11 cellular contexts compared by ENCODE assay signal in genomic region chr5:124576848-124577409, GRCh38.
DNase-seq lines count a peak whose midpoint lies in the region; ATAC-seq and TF ChIP-seq lines count a peak whose summit lies in the region.
"Had no signal": no experiment of that assay in that cellular context is flagged by ENCODE, and none has a peak within 500 bp of the region (broad histone marks: within the 10 kb centered on the region; RNA-seq: fewer than 3 reads in every experiment).

No MANE protein-coding gene starts in this region.

- TF ChIP-seq CTCF in BE2C (IDR thresholded peaks at IDR 0.05; ENCODE audit: low read depth, low read length) (no peak), suprapubic skin (IDR thresholded peaks at IDR 0.05) (no peak)

- H3K4me3 Mint-ChIP-seq in natural killer cell treated with Interleukin-12 subunit alpha and Interleukin-12 subunit beta and Interleukin-15 and Interleukin-18, amount 100 ng/mL, for 72 hours, result no peak overlapping the region
- H3K4me3 Mint-ChIP-seq: activated CD4-positive, alpha-beta memory T cell treated with anti-CD3 and anti-CD28 coated beads for 36 hours had no signal

- peaks cover 13 to 17% of the 10 kb centered on the region in 2 donors for H3K27me3 Mint-ChIP-seq in natural killer cell treated with Interleukin-12 subunit alpha and Interleukin-12 subunit beta and Interleukin-15 and Interleukin-18, amount 100 ng/mL, for 72 hours

- H3K4me3 ChIP-seq in BE2C (ENCODE audit: low read depth, low read length) (no peak overlapping the region), suprapubic skin (no peak overlapping the region)

- H3K27me3 ChIP-seq in BE2C (no peaks in the 10 kb centered on the region), suprapubic skin (no peaks in the 10 kb centered on the region)

- H3K9me3 Mint-ChIP-seq in natural killer cell treated with Interleukin-12 subunit alpha and Interleukin-12 subunit beta and Interleukin-15 and Interleukin-18, amount 100 ng/mL, for 72 hours, result no peaks in the 10 kb centered on the region
- H3K9me3 Mint-ChIP-seq: activated CD4-positive, alpha-beta memory T cell treated with anti-CD3 and anti-CD28 coated beads for 36 hours had no signal

- WGBS in suprapubic skin, result 83% methylated on average over 4 of the region's 4 CpGs

- H3K4me1 Mint-ChIP-seq in natural killer cell treated with Interleukin-12 subunit alpha and Interleukin-12 subunit beta and Interleukin-15 and Interleukin-18, amount 100 ng/mL, for 72 hours (ENCODE audit: low read depth in 2 of 2), result peaks cover 3 to 10% of the 10 kb centered on the region in 2 donors

- H3K36me3 ChIP-seq in BE2C (no peaks in the 10 kb centered on the region), suprapubic skin (no peaks in the 10 kb centered on the region)

- DNase-seq in natural killer cell treated with Interleukin-12 subunit alpha and Interleukin-12 subunit beta and Interleukin-15 and Interleukin-18, amount 100 ng/mL, for 72 hours (ENCODE audit: low spot score), result no peak
- no peak for DNase-seq in BE2C
- no peak for DNase-seq in suprapubic skin (ENCODE audit: low spot score in 2 of 2)
- DNase-seq: activated CD4-positive, alpha-beta memory T cell treated with anti-CD3 and anti-CD28 coated beads for 36 hours; hypothalamus; NCI-H1105 treated with DMSO at 0.1 percent for 48 hours had no signal

- no peak for TF ChIP-seq EP300 in suprapubic skin (IDR thresholded peaks at IDR 0.05)

- no peaks in the 10 kb centered on the region for H3K9me3 ChIP-seq in BE2C
- no peaks in the 10 kb centered on the region for H3K9me3 ChIP-seq in suprapubic skin

- peak; percentile 98 for ATAC-seq in GM18873 (IDR thresholded peaks at IDR 0.05; ENCODE audit: low FRiP score, unreplicated experiment)
- ATAC-seq in GM21825 (IDR thresholded peaks at IDR 0.05; ENCODE audit: unreplicated experiment), result peak; percentile 83
- ATAC-seq in HG03378 (IDR thresholded peaks at IDR 0.05; ENCODE audit: unreplicated experiment), result peak; percentile 97
- peak; percentile 36 to 43 for ATAC-seq in natural killer cell treated with Interleukin-12 subunit alpha and Interleukin-12 subunit beta and Interleukin-15 and Interleukin-18, amount 100 ng/mL, for 72 hours
- ATAC-seq in esophagus mucosa, result no peak
- ATAC-seq in HG03135 (IDR thresholded peaks at IDR 0.05; ENCODE audit: unreplicated experiment), result no peak

- no peak overlapping the region for H3K27ac Mint-ChIP-seq in natural killer cell treated with Interleukin-12 subunit alpha and Interleukin-12 subunit beta and Interleukin-15 and Interleukin-18, amount 100 ng/mL, for 72 hours
- H3K27ac Mint-ChIP-seq: activated CD4-positive, alpha-beta memory T cell treated with anti-CD3 and anti-CD28 coated beads for 36 hours had no signal

- no peaks in the 10 kb centered on the region for H3K36me3 Mint-ChIP-seq in natural killer cell treated with Interleukin-12 subunit alpha and Interleukin-12 subunit beta and Interleukin-15 and Interleukin-18, amount 100 ng/mL, for 72 hours
- H3K36me3 Mint-ChIP-seq: activated CD4-positive, alpha-beta memory T cell treated with anti-CD3 and anti-CD28 coated beads for 36 hours had no signal

- H3K27ac ChIP-seq in suprapubic skin, result no peak overlapping the region

- TF ChIP-seq POLR2A in suprapubic skin (IDR thresholded peaks at IDR 0.05), result no peak

- peaks cover 14% of the 10 kb centered on the region for H3K4me1 ChIP-seq in BE2C
- peaks cover 4% of the 10 kb centered on the region for H3K4me1 ChIP-seq in suprapubic skin

Comparison
In these comparisons a context has a peak if more than half of its experiments do, and no peak if none do; other contexts are left out.
1. ATAC-seq: peak in GM18873 (single experiment), GM21825 (single experiment), HG03378 (single experiment) and natural killer cell treated with Interleukin-12 subunit alpha and Interleukin-12 subunit beta and Interleukin-15 and Interleukin-18, amount 100 ng/mL, for 72 hours (2 of 2); none in esophagus mucosa (single experiment) and HG03135 (single experiment).